ENCODE assay signal across 8 cellular contexts in the genomic region with DNA sequence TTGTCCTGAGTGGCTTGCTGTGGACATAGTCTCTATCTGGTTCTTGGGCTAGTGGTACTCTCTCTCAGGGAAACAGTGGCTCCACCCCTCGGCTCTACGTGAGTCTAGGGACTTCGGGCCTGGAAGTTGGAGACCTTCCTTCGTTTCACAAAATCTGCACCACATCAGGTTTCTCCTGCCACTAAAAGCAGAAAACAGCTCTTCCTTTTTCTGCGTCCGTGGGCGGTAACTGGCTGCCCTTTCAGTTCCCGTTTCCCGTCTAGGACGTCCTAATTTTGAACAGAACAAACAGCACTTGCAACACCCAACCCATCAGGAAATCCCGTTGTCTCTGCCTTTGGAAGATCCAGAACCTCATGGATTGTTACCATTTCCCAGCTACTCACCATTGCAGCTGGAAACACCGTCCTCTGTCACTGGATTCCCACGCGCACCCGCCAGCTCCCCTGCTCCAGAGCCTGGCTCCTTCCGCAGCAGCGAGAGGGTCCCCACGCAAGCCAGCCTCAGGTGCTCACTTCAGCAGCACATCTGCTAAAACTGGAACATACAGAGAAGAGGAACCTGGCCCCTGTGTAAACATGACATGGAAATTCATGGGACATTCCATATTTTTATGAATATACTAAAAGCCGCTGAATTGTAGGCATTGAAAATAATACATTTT.
DNase-seq lines count a peak whose midpoint lies in the region; ATAC-seq, FAIRE-seq and TF ChIP-seq lines count a peak whose summit lies in the region.

No MANE protein-coding gene starts in this region.

- H3K27me3 ChIP-seq in adrenal gland (no peaks in the 10 kb centered on the region), pancreas (peaks cover 0 to 6% (median 0%) of the 10 kb centered on the region in 4 donors)

- H3K27ac ChIP-seq in adrenal gland (peak overlapping the region in 3 of 5 donors; percentile 49 to 80 (median 63)), pancreas (peak overlapping the region in 2 of 4 donors; percentile 50 to 51)

- FAIRE-seq in pancreas (lab: Jason Lieb, UNC): no peak

- H3K36me3 ChIP-seq in adrenal gland (replicated peaks in 1 of 2) (no peaks in the 10 kb centered on the region), pancreas (no peaks in the 10 kb centered on the region)

- H3K4me3 ChIP-seq in adrenal gland (no peak overlapping the region), pancreas (no peak overlapping the region)

- ATAC-seq in GM18858 (IDR thresholded peaks at IDR 0.05; ENCODE audit: unreplicated experiment) (peak; percentile 62), HG02885 (IDR thresholded peaks at IDR 0.05; ENCODE audit: poor library complexity, unreplicated experiment) (peak; percentile 94), pancreas (peak in 3 of 4 donors; percentile 36 to 72 (median 65))

- peaks cover 0 to 5% (median 0%) of the 10 kb centered on the region in 3 donors for H3K9me3 ChIP-seq in adrenal gland (replicated peaks in 1 of 3)
- no peaks in the 10 kb centered on the region for H3K9me3 ChIP-seq in pancreas

- WGBS in adrenal gland, 4 donors: 58 to 69% (median 65%) methylated on average over 19 of the region's 19 CpGs
- WGBS in pancreas, 2 donors: 66 to 76% methylated on average over 19 of the region's 19 CpGs

- no peak for TF ChIP-seq CTCF in adrenal gland (IDR thresholded peaks at IDR 0.05)
- no peak for TF ChIP-seq CTCF in pancreas (IDR thresholded peaks at IDR 0.05)

- peak; percentile 25 to 73 (median 47) for DNase-seq in adrenal gland
- peak in 3 of 6 donors; percentile 13 to 33 (median 22) for DNase-seq in pancreas
- no peak for DNase-seq in AML-193 (lab: John Stamatoyannopoulos, UW)
- no peak for DNase-seq in GM19238 (ENCODE audit: insufficient read length, low spot score)
- no peak for DNase-seq in A172 (ENCODE audit: low spot score)
- no peak for DNase-seq in NCI-H1105 (lab: John Stamatoyannopoulos, UW)

- TF ChIP-seq POLR2A in adrenal gland (IDR thresholded peaks at IDR 0.05): no peak

- H3K4me1 ChIP-seq in adrenal gland (replicated peaks in 1 of 2) (no peaks in the 10 kb centered on the region), pancreas (no peaks in the 10 kb centered on the region)

- intact Hi-C loops in adrenal gland (cut with DNase I) (no loop called here), pancreas (cut with DNase I) (no loop called here)

Comparison
In these comparisons a context has a peak if more than half of its experiments do, and no peak if none do; other contexts are left out.
1. DNase-seq: peak in adrenal gland (7 of 7); none in AML-193 (0 of 2), GM19238 (single experiment), A172 (single experiment) and NCI-H1105 (single experiment).
2. Peak in every context shown above with its lines, with median percentiles within 50 percentile points of each other: ATAC-seq.